In the genomic region with DNA sequence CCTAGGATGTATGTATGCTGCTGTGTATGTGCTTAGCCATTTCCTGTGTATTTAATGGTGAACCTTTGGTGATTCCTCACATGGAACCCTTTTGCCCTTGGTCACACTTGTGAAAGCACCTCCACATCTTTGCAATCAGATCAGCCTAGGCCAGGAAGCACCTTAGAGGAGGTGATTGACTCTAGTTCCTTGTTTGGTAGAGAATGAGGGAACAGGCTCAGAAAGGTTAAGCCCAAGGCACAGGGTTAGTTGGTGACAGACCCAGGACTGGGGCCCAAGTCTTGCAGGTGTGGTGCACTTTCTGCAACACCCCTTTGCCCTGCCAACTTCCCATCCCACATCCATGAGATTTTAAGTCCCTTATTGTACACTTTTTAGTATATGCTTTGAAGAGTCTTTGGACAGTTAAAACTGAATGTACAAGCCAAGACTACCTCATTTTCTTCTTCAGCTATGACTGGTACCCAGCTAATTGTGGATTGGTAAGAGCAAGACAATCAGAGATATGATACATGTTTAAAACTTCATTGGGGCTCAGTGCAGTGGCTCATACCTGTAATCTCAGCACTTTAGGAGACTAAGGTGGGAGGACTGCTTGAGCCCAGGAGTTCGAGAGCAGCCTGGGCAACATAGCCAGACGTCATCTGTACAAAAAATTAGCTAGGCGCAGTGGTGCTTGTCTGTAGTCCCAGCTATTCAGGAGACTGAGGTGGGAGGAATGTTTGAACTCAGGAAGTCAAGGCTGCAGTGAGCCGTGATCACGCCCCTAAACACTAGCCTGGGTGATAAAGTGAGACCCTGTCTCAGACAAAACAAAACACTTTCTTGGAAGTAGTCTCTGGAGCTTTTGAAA, we compare ENCODE assay signal across 1 cellular context.
TF ChIP-seq lines count a peak whose summit lies in the region.

No MANE protein-coding gene starts in this region.

TF ChIP-seq in GM23338, 12 proteins besides CTCF, POLR2A, EP300 and RAD21 (continued from another document):
- TF ChIP-seq, protein P1, sequence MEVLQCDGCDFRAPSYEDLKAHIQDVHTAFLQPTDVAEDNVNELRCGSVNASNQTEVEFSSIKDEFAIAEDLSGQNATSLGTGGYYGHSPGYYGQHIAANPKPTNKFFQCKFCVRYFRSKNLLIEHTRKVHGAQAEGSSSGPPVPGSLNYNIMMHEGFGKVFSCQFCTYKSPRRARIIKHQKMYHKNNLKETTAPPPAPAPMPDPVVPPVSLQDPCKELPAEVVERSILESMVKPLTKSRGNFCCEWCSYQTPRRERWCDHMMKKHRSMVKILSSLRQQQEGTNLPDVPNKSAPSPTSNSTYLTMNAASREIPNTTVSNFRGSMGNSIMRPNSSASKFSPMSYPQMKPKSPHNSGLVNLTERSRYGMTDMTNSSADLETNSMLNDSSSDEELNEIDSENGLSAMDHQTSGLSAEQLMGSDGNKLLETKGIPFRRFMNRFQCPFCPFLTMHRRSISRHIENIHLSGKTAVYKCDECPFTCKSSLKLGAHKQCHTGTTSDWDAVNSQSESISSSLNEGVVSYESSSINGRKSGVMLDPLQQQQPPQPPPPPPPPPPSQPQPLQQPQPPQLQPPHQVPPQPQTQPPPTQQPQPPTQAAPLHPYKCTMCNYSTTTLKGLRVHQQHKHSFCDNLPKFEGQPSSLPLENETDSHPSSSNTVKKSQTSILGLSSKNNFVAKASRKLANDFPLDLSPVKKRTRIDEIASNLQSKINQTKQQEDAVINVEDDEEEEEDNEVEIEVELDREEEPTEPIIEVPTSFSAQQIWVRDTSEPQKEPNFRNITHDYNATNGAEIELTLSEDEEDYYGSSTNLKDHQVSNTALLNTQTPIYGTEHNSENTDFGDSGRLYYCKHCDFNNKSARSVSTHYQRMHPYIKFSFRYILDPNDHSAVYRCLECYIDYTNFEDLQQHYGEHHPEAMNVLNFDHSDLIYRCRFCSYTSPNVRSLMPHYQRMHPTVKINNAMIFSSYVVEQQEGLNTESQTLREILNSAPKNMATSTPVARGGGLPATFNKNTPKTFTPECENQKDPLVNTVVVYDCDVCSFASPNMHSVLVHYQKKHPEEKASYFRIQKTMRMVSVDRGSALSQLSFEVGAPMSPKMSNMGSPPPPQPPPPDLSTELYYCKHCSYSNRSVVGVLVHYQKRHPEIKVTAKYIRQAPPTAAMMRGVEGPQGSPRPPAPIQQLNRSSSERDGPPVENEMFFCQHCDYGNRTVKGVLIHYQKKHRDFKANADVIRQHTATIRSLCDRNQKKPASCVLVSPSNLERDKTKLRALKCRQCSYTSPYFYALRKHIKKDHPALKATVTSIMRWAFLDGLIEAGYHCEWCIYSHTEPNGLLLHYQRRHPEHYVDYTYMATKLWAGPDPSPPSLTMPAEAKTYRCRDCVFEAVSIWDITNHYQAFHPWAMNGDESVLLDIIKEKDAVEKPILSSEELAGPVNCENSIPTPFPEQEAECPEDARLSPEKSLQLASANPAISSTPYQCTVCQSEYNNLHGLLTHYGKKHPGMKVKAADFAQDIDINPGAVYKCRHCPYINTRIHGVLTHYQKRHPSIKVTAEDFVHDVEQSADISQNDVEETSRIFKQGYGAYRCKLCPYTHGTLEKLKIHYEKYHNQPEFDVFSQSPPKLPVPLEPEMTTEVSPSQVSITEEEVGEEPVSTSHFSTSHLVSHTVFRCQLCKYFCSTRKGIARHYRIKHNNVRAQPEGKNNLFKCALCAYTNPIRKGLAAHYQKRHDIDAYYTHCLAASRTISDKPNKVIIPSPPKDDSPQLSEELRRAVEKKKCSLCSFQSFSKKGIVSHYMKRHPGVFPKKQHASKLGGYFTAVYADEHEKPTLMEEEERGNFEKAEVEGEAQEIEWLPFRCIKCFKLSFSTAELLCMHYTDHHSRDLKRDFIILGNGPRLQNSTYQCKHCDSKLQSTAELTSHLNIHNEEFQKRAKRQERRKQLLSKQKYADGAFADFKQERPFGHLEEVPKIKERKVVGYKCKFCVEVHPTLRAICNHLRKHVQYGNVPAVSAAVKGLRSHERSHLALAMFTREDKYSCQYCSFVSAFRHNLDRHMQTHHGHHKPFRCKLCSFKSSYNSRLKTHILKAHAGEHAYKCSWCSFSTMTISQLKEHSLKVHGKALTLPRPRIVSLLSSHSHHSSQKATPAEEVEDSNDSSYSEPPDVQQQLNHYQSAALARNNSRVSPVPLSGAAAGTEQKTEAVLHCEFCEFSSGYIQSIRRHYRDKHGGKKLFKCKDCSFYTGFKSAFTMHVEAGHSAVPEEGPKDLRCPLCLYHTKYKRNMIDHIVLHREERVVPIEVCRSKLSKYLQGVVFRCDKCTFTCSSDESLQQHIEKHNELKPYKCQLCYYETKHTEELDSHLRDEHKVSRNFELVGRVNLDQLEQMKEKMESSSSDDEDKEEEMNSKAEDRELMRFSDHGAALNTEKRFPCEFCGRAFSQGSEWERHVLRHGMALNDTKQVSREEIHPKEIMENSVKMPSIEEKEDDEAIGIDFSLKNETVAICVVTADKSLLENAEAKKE (CRISPR knock-in tag; IDR thresholded peaks at IDR 0.05): no peak
- TF ChIP-seq REST (IDR thresholded peaks at IDR 0.05; ENCODE audit: unreplicated experiment): no peak
- TF ChIP-seq ZNF331 (CRISPR knock-in tag; IDR thresholded peaks at IDR 0.05; ENCODE audit: low read depth): no peak
- no peak for TF ChIP-seq ZNF114 (CRISPR knock-in tag; IDR thresholded peaks at IDR 0.05)
- no peak for TF ChIP-seq JUNB (IDR thresholded peaks at IDR 0.05; ENCODE audit: unreplicated experiment)
- no peak for TF ChIP-seq EZH2 (IDR thresholded peaks at IDR 0.05; ENCODE audit: low read depth, unreplicated experiment)
- TF ChIP-seq CREB1 (CRISPR knock-in tag; IDR thresholded peaks at IDR 0.05; ENCODE audit: low read depth): no peak
- TF ChIP-seq, protein P2, sequence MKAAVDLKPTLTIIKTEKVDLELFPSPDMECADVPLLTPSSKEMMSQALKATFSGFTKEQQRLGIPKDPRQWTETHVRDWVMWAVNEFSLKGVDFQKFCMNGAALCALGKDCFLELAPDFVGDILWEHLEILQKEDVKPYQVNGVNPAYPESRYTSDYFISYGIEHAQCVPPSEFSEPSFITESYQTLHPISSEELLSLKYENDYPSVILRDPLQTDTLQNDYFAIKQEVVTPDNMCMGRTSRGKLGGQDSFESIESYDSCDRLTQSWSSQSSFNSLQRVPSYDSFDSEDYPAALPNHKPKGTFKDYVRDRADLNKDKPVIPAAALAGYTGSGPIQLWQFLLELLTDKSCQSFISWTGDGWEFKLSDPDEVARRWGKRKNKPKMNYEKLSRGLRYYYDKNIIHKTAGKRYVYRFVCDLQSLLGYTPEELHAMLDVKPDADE (IDR thresholded peaks at IDR 0.05): no peak
- TF ChIP-seq EZH2phosphoT487 (IDR thresholded peaks at IDR 0.05; ENCODE audit: unreplicated experiment): no peak
